Comparison of ENCODE assay signal across 7 cellular contexts in genomic region chrX:99938464-99938863, GRCh38.
"Had no signal": no experiment of that assay in that cellular context is flagged by ENCODE, and none has a peak within 500 bp of the region (broad histone marks: within the 10 kb centered on the region; RNA-seq: fewer than 3 reads in every experiment).

No MANE protein-coding gene starts in this region.

- FAIRE-seq: H54, HTR-8/SVneo, K562 had no signal

- H3K4me3 ChIP-seq: GM23338, K562 had no signal

- DNase-seq: H9, HCEC 1CT, IMR-90 had no signal

- ATAC-seq: K562 had no signal
